In genomic region chr3:39406368-39407258, GRCh38 we compare ENCODE assay signal across 8 cellular contexts. TPM values are rescaled to one million over a fixed set of nuclear protein-coding genes. Genes with fewer than 3 reads are reported as not detected.
DNase-seq lines count a peak whose midpoint lies in the region; ATAC-seq and TF ChIP-seq lines count a peak whose summit lies in the region.

Gene RPSA (plus strand): TSS chr3:39406720. CDS start chr3:39407654, 934 bp downstream.

- H3K9ac ChIP-seq in mammary epithelial cell (ENCODE audit: insufficient read depth, low read length) (peak within 1 kb of the TSS; percentile 97), iPS-20b (ENCODE audit: low read depth, low read length) (peak within 1 kb of the TSS; percentile 97)

- 2% methylated on average over 41 of the region's 63 CpGs for WGBS in mammary epithelial cell (ENCODE audit: low coverage, missing lambda C conversion rate)

- intact Hi-C loops in mammary epithelial cell (cut with micrococcal nuclease) = loop anchor here (1.0 to 2.0 kb wide), 3 partner anchors 23 to 368 kb away; partner anchors contain the start of gene SLC25A38

- peaks cover 19% of the 10 kb centered on the region for H3K4me1 ChIP-seq in mammary epithelial cell (ENCODE audit: insufficient read depth, low read length)
- peaks cover 24% of the 10 kb centered on the region for H3K4me1 ChIP-seq in iPS-20b (ENCODE audit: insufficient read depth, low read length)

- dilution Hi-C loops in mammary epithelial cell (cut with HindIII; ENCODE audit: low sequenced_read_pairs) = no loop called here

- peaks cover 51% of the 10 kb centered on the region for H3K79me2 ChIP-seq in mammary epithelial cell (ENCODE audit: insufficient read depth, low read length)

- TSS peak; percentile 66 for BruUV-seq in mammary epithelial cell (replicated peaks; lab: Mats Ljungman, UMichigan)

- peak; percentile 53 for TF ChIP-seq CTCF in WERI-Rb-1 (IDR thresholded peaks at IDR 0.05; ENCODE audit: low read depth, low read length)
- peak; percentile 25 to 55 for TF ChIP-seq CTCF in mammary epithelial cell (conservative IDR thresholded peaks at IDR 0.05 in 1 of 2, IDR thresholded peaks at IDR 0.05 in 1 of 2; ENCODE audit: extremely low read depth in 1 of 2, insufficient read depth in 1 of 2, low read depth in 1 of 2, low read length in 2 of 2)

- H3K4me2 ChIP-seq in mammary epithelial cell (ENCODE audit: insufficient read depth, low read depth, low read length) = peak within 1 kb of the TSS; percentile 98

- DNase-seq in AG08396 (ENCODE audit: low spot score) = peak; percentile 95
- DNase-seq in NCI-H2227 (lab: John Stamatoyannopoulos, UW; ENCODE audit: unreplicated experiment) = peak; percentile 94
- peak; percentile 98 for DNase-seq in WERI-Rb-1
- DNase-seq in mammary epithelial cell = peak; percentile 98

- peaks cover 4% of the 10 kb centered on the region for H4K20me1 ChIP-seq in mammary epithelial cell (ENCODE audit: insufficient read depth, low read length)

- H3K27me3 ChIP-seq in WERI-Rb-1 (ENCODE audit: insufficient read depth, low read depth, severe bottlenecking) = no peaks in the 10 kb centered on the region
- H3K27me3 ChIP-seq in mammary epithelial cell (ENCODE audit: insufficient read depth, low read length) = no peaks in the 10 kb centered on the region
- no peaks in the 10 kb centered on the region for H3K27me3 ChIP-seq in iPS-20b (ENCODE audit: insufficient read depth, low read length)

- H3K4me3 ChIP-seq in WERI-Rb-1 (ENCODE audit: low read depth, low read length) = peak within 1 kb of the TSS; percentile 93
- peak within 1 kb of the TSS; percentile 58 to 95 (median 92) for H3K4me3 ChIP-seq in mammary epithelial cell (replicated peaks in 1 of 3; ENCODE audit: insufficient read depth in 1 of 3, low read depth in 2 of 3, low read length in 3 of 3)
- peak within 1 kb of the TSS; percentile 99 for H3K4me3 ChIP-seq in iPS-20b (ENCODE audit: low read length)
- peak within 1 kb of the TSS; percentile 70 to 80 (median 76) for H3K4me3 ChIP-seq in skin epidermis

- H3K36me3 ChIP-seq in WERI-Rb-1 (peaks cover 48% of the 10 kb centered on the region), mammary epithelial cell (ENCODE audit: insufficient read depth, low read length) (peaks cover 32% of the 10 kb centered on the region), iPS-20b (ENCODE audit: insufficient read depth, low read depth, low read length) (peaks cover 50% of the 10 kb centered on the region)

- peak within 1 kb of the TSS; percentile 58 for H2AFZ ChIP-seq in mammary epithelial cell (ENCODE audit: low read depth, low read length)

- CTCF ChIA-PET in mammary epithelial cell (lab: Charles Lee; ENCODE audit: low non-redundant PET) = interaction anchor here (0.7 kb wide), 1 partner anchor 217 kb away, joined by 3 read pairs; no protein-coding TSS in a partner anchor

- peak; percentile 96 for ATAC-seq in GM18907 (IDR thresholded peaks at IDR 0.05; ENCODE audit: unreplicated experiment)
- ATAC-seq in HG03159 (IDR thresholded peaks at IDR 0.05; ENCODE audit: unreplicated experiment) = peak; percentile 91

- in situ Hi-C loops in mammary epithelial cell (cut with MboI; ENCODE audit: low sequenced_read_pairs in 2 of 2) = no loop called here

- H3K27ac ChIP-seq in WERI-Rb-1 = peak within 1 kb of the TSS; percentile 92
- peak within 1 kb of the TSS; percentile 93 for H3K27ac ChIP-seq in mammary epithelial cell (ENCODE audit: insufficient read depth, low read depth, low read length)
- H3K27ac ChIP-seq in iPS-20b (ENCODE audit: low read length) = peak within 1 kb of the TSS; percentile 88
- H3K27ac ChIP-seq in skin epidermis = peak within 1 kb of the TSS; percentile 33 to 96 (median 88)

- no peaks in the 10 kb centered on the region for H3K9me3 ChIP-seq in WERI-Rb-1 (ENCODE audit: severe bottlenecking)
- no peaks in the 10 kb centered on the region for H3K9me3 ChIP-seq in mammary epithelial cell (replicated peaks; ENCODE audit: insufficient read depth, low read length)
- no peaks in the 10 kb centered on the region for H3K9me3 ChIP-seq in iPS-20b (ENCODE audit: insufficient read depth, low read depth, low read length)

RNA-seq across cellular contexts. Expression of gene RPSA, which starts in this region (rescaled TPM):
- 1,000 to 10,000 TPM in 1 of 2 donors, 100 to 1,000 TPM in 1; 874 to 1,396 TPM for total RNA-seq in mammary epithelial cell
- 2,903 TPM for polyA plus RNA-seq in mammary epithelial cell
- polyA minus RNA-seq in mammary epithelial cell = 1,449 TPM

Comparison
In these comparisons a context has a peak if more than half of its experiments do, and no peak if none do; other contexts are left out.
1. Peak in every context shown above with its lines: DNase-seq, ATAC-seq, H3K4me3 ChIP-seq and H3K27ac ChIP-seq.